23 cellular contexts compared by ENCODE assay signal in genomic region chr1:60470231-60470630, GRCh38.
A peak's percentile ranks its signal among the peaks of the same experiment; 100 is the strongest.
DNase-seq lines count a peak whose midpoint lies in the region; FAIRE-seq and TF ChIP-seq lines count a peak whose summit lies in the region.
"Had no signal": no experiment of that assay in that cellular context is flagged by ENCODE, and none has a peak within 500 bp of the region (broad histone marks: within the 10 kb centered on the region; RNA-seq: fewer than 3 reads in every experiment).

No MANE protein-coding gene starts in this region.

- FAIRE-seq in astrocyte (lab: Jason Lieb, UNC) (no peak), endothelial cell of umbilical vein (lab: Jason Lieb, UNC) (no peak)
- FAIRE-seq: GM12878 had no signal

- TF ChIP-seq POLR2A in endothelial cell of umbilical vein (IDR thresholded peaks at IDR 0.05; ENCODE audit: low read depth, low read length) (no peak), prostate gland (IDR thresholded peaks at IDR 0.05) (no peak)

- no peaks in the 10 kb centered on the region for H3K36me3 Mint-ChIP-seq in astrocyte (ENCODE audit: low read depth, unreplicated experiment)

- H3K4me1 ChIP-seq in astrocyte (ENCODE audit: insufficient read depth, low read length) (no peaks in the 10 kb centered on the region), endothelial cell of umbilical vein (ENCODE audit: control insufficient read depth, extremely low read depth, insufficient read depth, low read length) (peaks cover 27% of the 10 kb centered on the region), neutrophil (ENCODE audit: control insufficient read depth in 1 of 2, insufficient read depth in 1 of 2, low read depth in 1 of 2, low read length in 1 of 2) (peaks cover 20 to 29% of the 10 kb centered on the region in 2 experiments), osteoblast (ENCODE audit: insufficient read depth, low read length) (no peaks in the 10 kb centered on the region), left ventricle myocardium inferior (no peaks in the 10 kb centered on the region), prostate gland (replicated peaks) (no peaks in the 10 kb centered on the region)

- H3K4me1 Mint-ChIP-seq in astrocyte (ENCODE audit: low read depth, unreplicated experiment) = peaks cover 5% of the 10 kb centered on the region

- H3K27ac Mint-ChIP-seq in astrocyte (ENCODE audit: unreplicated experiment) = no peak overlapping the region
- H3K27ac Mint-ChIP-seq: CD4-positive, alpha-beta T cell had no signal

- CTCF ChIA-PET in endothelial cell of umbilical vein (lab: Charles Lee) = interaction anchor here (0.7 to 1.0 kb wide), 2 partner anchors 16 to 189 kb away, joined by 3 to 4 read pairs; no protein-coding TSS in a partner anchor

- H3K9ac ChIP-seq in astrocyte (ENCODE audit: low read length) = no peak overlapping the region
- H3K9ac ChIP-seq in endothelial cell of umbilical vein (replicated peaks; ENCODE audit: extremely low read depth, insufficient read depth, low read length) = peak overlapping the region; percentile 66

- no peak overlapping the region for H3K4me3 Mint-ChIP-seq in astrocyte (ENCODE audit: unreplicated experiment)
- H3K4me3 Mint-ChIP-seq: CD4-positive, alpha-beta T cell had no signal

- BruUV-seq in endothelial cell of umbilical vein (replicated peaks; lab: Mats Ljungman, UMichigan) = no TSS peak

- H3K79me2 ChIP-seq in astrocyte (ENCODE audit: insufficient read depth, low read length) = no peaks in the 10 kb centered on the region
- H3K79me2 ChIP-seq in endothelial cell of umbilical vein (ENCODE audit: control insufficient read depth, insufficient read depth, low read length) = no peaks in the 10 kb centered on the region
- no peaks in the 10 kb centered on the region for H3K79me2 ChIP-seq in osteoblast (ENCODE audit: insufficient read depth, low read length)

- dilution Hi-C loops in endothelial cell of umbilical vein (cut with MboI; ENCODE audit: extremely low pct_ligation_motif_present, low sequenced_read_pairs) = no loop called here

- no peak overlapping the region for H3K27ac ChIP-seq in astrocyte (ENCODE audit: low read depth, low read length)
- H3K27ac ChIP-seq in endothelial cell of umbilical vein (ENCODE audit: insufficient read depth, low read depth, low read length) = peak overlapping the region; percentile 82
- peak overlapping the region; percentile 53 for H3K27ac ChIP-seq in neutrophil
- H3K27ac ChIP-seq in osteoblast (ENCODE audit: low read depth, low read length) = no peak overlapping the region
- no peak overlapping the region for H3K27ac ChIP-seq in left ventricle myocardium inferior (replicated peaks)
- H3K27ac ChIP-seq in prostate gland = no peak overlapping the region
- H3K27ac ChIP-seq: HL-60, PC-9 had no signal

- POLR2A ChIA-PET in endothelial cell of umbilical vein (lab: Charles Lee) = no interaction called here

- no peaks in the 10 kb centered on the region for H3K27me3 Mint-ChIP-seq in astrocyte (ENCODE audit: low read depth, unreplicated experiment)
- H3K27me3 Mint-ChIP-seq: CD4-positive, alpha-beta T cell had no signal

- no peaks in the 10 kb centered on the region for H3K9me3 Mint-ChIP-seq in astrocyte (ENCODE audit: unreplicated experiment)

- H3K27me3 ChIP-seq in astrocyte (ENCODE audit: insufficient read depth, low read length) = no peaks in the 10 kb centered on the region
- no peaks in the 10 kb centered on the region for H3K27me3 ChIP-seq in endothelial cell of umbilical vein (ENCODE audit: control insufficient read depth in 2 of 2, insufficient read depth in 2 of 2, low read length in 2 of 2)
- H3K27me3 ChIP-seq in neutrophil = no peaks in the 10 kb centered on the region
- no peaks in the 10 kb centered on the region for H3K27me3 ChIP-seq in osteoblast (ENCODE audit: insufficient read depth, low read length)
- no peaks in the 10 kb centered on the region for H3K27me3 ChIP-seq in left ventricle myocardium inferior (ENCODE audit: low read depth)
- no peaks in the 10 kb centered on the region for H3K27me3 ChIP-seq in prostate gland (replicated peaks; ENCODE audit: insufficient read depth)

- intact Hi-C loops in endothelial cell of umbilical vein (cut with micrococcal nuclease) (loop anchor here (1.0 to 2.0 kb wide), 6 partner anchors 40 to 491 kb away; no protein-coding TSS in a partner anchor), left ventricle myocardium inferior (cut with micrococcal nuclease) (no loop called here), prostate gland (cut with DNase I) (no loop called here)

- H2AFZ ChIP-seq in astrocyte (ENCODE audit: low read depth, low read length) = no peak overlapping the region
- no peak overlapping the region for H2AFZ ChIP-seq in endothelial cell of umbilical vein (ENCODE audit: low read depth, low read length)
- H2AFZ ChIP-seq in osteoblast (ENCODE audit: low read length) = no peak overlapping the region
- H2AFZ ChIP-seq: PC-9 had no signal

- no peaks in the 10 kb centered on the region for H3K9me1 ChIP-seq in endothelial cell of umbilical vein (replicated peaks; ENCODE audit: control insufficient read depth, extremely low read depth, insufficient read depth, low read length)

- no peaks in the 10 kb centered on the region for H4K20me1 ChIP-seq in astrocyte (ENCODE audit: insufficient read depth, low read length)
- no peaks in the 10 kb centered on the region for H4K20me1 ChIP-seq in endothelial cell of umbilical vein (replicated peaks; ENCODE audit: control insufficient read depth, extremely low read depth, insufficient read depth, low read length)
- H4K20me1 ChIP-seq in osteoblast (ENCODE audit: insufficient read depth, low read length) = no peaks in the 10 kb centered on the region

- TF ChIP-seq CTCF in astrocyte (IDR thresholded peaks at IDR 0.05; ENCODE audit: insufficient read depth, low read depth, low read length) (no peak), endothelial cell of umbilical vein (IDR thresholded peaks at IDR 0.05; ENCODE audit: extremely low read depth in 1 of 2, insufficient read depth in 1 of 2, low read depth in 1 of 2, low read length in 2 of 2) (no peak), neutrophil (IDR thresholded peaks at IDR 0.05) (no peak), osteoblast (IDR thresholded peaks at IDR 0.05; ENCODE audit: extremely low read depth, low read depth, low read length) (no peak), left ventricle myocardium inferior (IDR thresholded peaks at IDR 0.05; ENCODE audit: borderline replicate concordance) (no peak), prostate gland (IDR thresholded peaks at IDR 0.05) (no peak)

- peak overlapping the region; percentile 51 for H3K4me2 ChIP-seq in astrocyte (ENCODE audit: low read length)
- H3K4me2 ChIP-seq in endothelial cell of umbilical vein (ENCODE audit: insufficient read depth, low read length) = peak overlapping the region; percentile 91
- H3K4me2 ChIP-seq in osteoblast (ENCODE audit: insufficient read depth, low read length) = no peak overlapping the region
- H3K4me2 ChIP-seq: PC-9 had no signal

- WGBS in prostate gland = 51% methylated on average over 1 of the region's 1 CpG

- DNase-seq in astrocyte (ENCODE audit: low read depth) (peak; percentile 6), endothelial cell of umbilical vein (ENCODE audit: low read depth, low spot score) (peak; percentile 66), 8988T (no peak), osteoblast (ENCODE audit: insufficient read length, low spot score, missing footprints) (no peak), left ventricle myocardium inferior (no peak), prostate gland (ENCODE audit: low spot score) (no peak)
- DNase-seq: CD4-positive, alpha-beta T cell; COR-L47; DMS79 treated with DMSO at 0.1 percent for 48 hours; H7; KBM-7; MM.1S; NCI-H1092; NCI-H1436; NCI-H187 treated with DMSO at 0.1 percent for 48 hours; NCI-H510A treated with DMSO at 0.1 percent for 48 hours; NCI-H748 treated with DMSO at 0.1 percent for 48 hours; PC-9; RPMI8226; SHP77 had no signal

- H3K9me3 ChIP-seq in astrocyte (ENCODE audit: insufficient read depth, low read depth, low read length) = no peaks in the 10 kb centered on the region
- no peaks in the 10 kb centered on the region for H3K9me3 ChIP-seq in endothelial cell of umbilical vein (replicated peaks; ENCODE audit: control insufficient read depth, insufficient read depth, low read length)
- H3K9me3 ChIP-seq in neutrophil = no peaks in the 10 kb centered on the region
- no peaks in the 10 kb centered on the region for H3K9me3 ChIP-seq in osteoblast (ENCODE audit: low read depth, low read length)
- no peaks in the 10 kb centered on the region for H3K9me3 ChIP-seq in left ventricle myocardium inferior (replicated peaks)
- no peaks in the 10 kb centered on the region for H3K9me3 ChIP-seq in prostate gland

- H3K36me3 ChIP-seq in astrocyte (ENCODE audit: insufficient read depth, low read length) (no peaks in the 10 kb centered on the region), endothelial cell of umbilical vein (ENCODE audit: control insufficient read depth in 2 of 2, extremely low read depth in 1 of 2, insufficient read depth in 2 of 2, low read length in 2 of 2) (no peaks in the 10 kb centered on the region), neutrophil (no peaks in the 10 kb centered on the region), osteoblast (ENCODE audit: insufficient read depth, low read length) (no peaks in the 10 kb centered on the region), left ventricle myocardium inferior (no peaks in the 10 kb centered on the region), prostate gland (no peaks in the 10 kb centered on the region)

- H3K4me3 ChIP-seq in astrocyte (ENCODE audit: insufficient read depth, low read depth, low read length) (no peak overlapping the region), endothelial cell of umbilical vein (replicated peaks in 1 of 3; ENCODE audit: insufficient read depth in 1 of 3, low read depth in 1 of 3, low read length in 3 of 3) (no peak overlapping the region), neutrophil (ENCODE audit: low read depth in 1 of 2, low read length in 1 of 2) (no peak overlapping the region), osteoblast (ENCODE audit: insufficient read depth, low read length) (no peak overlapping the region), left ventricle myocardium inferior (no peak overlapping the region), prostate gland (no peak overlapping the region)
- H3K4me3 ChIP-seq: GM12878, PC-9 had no signal

TF ChIP-seq in endothelial cell of umbilical vein, 7 proteins besides CTCF, POLR2A, EP300 and RAD21 (continues in another document):
- TF ChIP-seq FOS (IDR thresholded peaks at IDR 0.05; ENCODE audit: borderline replicate concordance, insufficient read depth, low read length) (peak; percentile 74), EZH2 (IDR thresholded peaks at IDR 0.05; ENCODE audit: borderline replicate concordance, low read depth, low read length, severe bottlenecking) (no peak), MAX (IDR thresholded peaks at IDR 0.05; ENCODE audit: insufficient read depth, insufficient read length) (no peak), GATA2 (IDR thresholded peaks at IDR 0.05; ENCODE audit: insufficient read depth, insufficient read length, low read depth, low read length) (peak; percentile 48), JUN (IDR thresholded peaks at IDR 0.05; ENCODE audit: borderline replicate concordance, insufficient read depth, insufficient read length, low read depth) (peak; percentile 44), MYC (IDR thresholded peaks at IDR 0.05; ENCODE audit: low read depth, low read length) (no peak)

Comparison
In these comparisons a context has a peak if more than half of its experiments do, and no peak if none do; other contexts are left out.
1. DNase-seq: peak in astrocyte (single experiment) and endothelial cell of umbilical vein (single experiment); none in 8988T (single experiment), osteoblast (single experiment), left ventricle myocardium inferior (single experiment) and prostate gland (single experiment).
2. H3K27ac ChIP-seq: peak in endothelial cell of umbilical vein (single experiment) and neutrophil (single experiment); none in astrocyte (single experiment), osteoblast (single experiment), left ventricle myocardium inferior (single experiment) and prostate gland (0 of 2).